In the genomic region with DNA sequence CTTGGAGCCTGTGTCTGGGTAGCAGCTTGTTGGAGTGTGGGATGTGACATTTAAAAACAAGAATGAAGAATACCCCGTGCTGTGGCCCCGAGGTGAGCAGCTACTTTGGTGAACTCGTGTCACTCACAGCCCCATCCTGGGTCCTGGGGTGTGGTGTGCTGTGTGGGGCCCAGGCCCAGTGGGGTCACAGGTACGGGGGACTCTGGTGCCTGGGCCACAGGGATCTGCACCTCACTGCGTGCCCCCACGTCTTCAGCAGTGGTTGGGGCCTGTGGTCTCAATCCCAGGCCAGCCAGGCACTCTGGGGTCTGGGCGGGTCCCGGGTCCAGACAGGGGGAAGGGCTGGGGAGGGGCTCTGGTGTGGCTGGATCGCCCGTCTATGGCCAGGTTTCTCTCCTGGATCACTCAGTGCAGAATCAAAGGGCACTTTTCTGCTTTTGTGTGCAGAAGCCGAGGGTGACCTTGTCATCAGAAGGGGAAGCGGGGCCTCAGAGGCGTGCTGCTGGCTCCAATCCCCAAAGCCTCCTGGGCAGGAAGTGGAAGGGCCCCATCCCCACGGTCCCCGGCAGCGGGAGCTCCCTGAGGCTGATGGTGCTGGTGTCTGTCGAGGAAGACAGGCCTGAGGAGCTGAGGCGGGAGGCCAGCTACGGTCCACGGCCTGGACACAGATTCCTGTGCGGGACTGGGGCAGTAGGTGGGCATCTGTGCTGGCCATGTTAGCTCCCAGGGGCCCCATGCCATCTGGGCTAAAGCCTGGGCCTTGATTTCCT, we compare ENCODE assay signal across 1 cellular context.
TF ChIP-seq lines count a peak whose summit lies in the region.

No MANE protein-coding gene starts in this region.

TF ChIP-seq in HepG2, 621 proteins besides CTCF, POLR2A, EP300 and RAD21 (continues in another document):
- TF ChIP-seq DR1 (CRISPR knock-in tag; IDR thresholded peaks at IDR 0.05) (peak; percentile 69; the same call in 1 of the 2 replicates), KDM5A (IDR thresholded peaks at IDR 0.05; ENCODE audit: borderline replicate concordance, low read length) (no peak), MAZ (IDR thresholded peaks at IDR 0.05; ENCODE audit: borderline replicate concordance, low read depth, low read length) (no peak; the same call in 1 of the 2 replicates), MAZ (CRISPR knock-in tag; IDR thresholded peaks at IDR 0.05; ENCODE audit: low read depth) (peak; percentile 74), AGO2 (optimal IDR thresholded peaks at IDR 0.05; ENCODE audit: low read depth, low read length) (peak; percentile 43), THYN1 (CRISPR knock-in tag; IDR thresholded peaks at IDR 0.05; ENCODE audit: borderline replicate concordance, low read depth) (no peak), ZNF441 (CRISPR knock-in tag; IDR thresholded peaks at IDR 0.05; ENCODE audit: borderline replicate concordance) (peak; percentile 59; the same call in 1 of the 2 replicates), NCOA5 (CRISPR knock-in tag; IDR thresholded peaks at IDR 0.05) (no peak), KLF12 (CRISPR knock-in tag; IDR thresholded peaks at IDR 0.05; ENCODE audit: borderline replicate concordance) (peak; percentile 76), ARNTL (CRISPR knock-in tag; IDR thresholded peaks at IDR 0.05) (peak; percentile 43; the same call in 1 of the 2 replicates), NRL (CRISPR knock-in tag; IDR thresholded peaks at IDR 0.05; ENCODE audit: borderline replicate concordance) (peak; percentile 91; the same call in 1 of the 2 replicates), ZIK1 (CRISPR knock-in tag; IDR thresholded peaks at IDR 0.05; ENCODE audit: borderline replicate concordance, low read depth) (0 out of 2 replicates have a peak, but pooled peaks have one; percentile 28), ZUFSP (CRISPR knock-in tag; IDR thresholded peaks at IDR 0.05; ENCODE audit: borderline replicate concordance) (no peak), ZNF619 (CRISPR knock-in tag; IDR thresholded peaks at IDR 0.05) (no peak), NFAT5 (CRISPR knock-in tag; IDR thresholded peaks at IDR 0.05) (no peak), MIER3 (CRISPR knock-in tag; IDR thresholded peaks at IDR 0.05; ENCODE audit: borderline replicate concordance) (peak; percentile 81; the same call in 1 of the 2 replicates), ZFP36L2 (CRISPR knock-in tag; IDR thresholded peaks at IDR 0.05) (no peak), DPF2 (CRISPR knock-in tag; IDR thresholded peaks at IDR 0.05; ENCODE audit: borderline replicate concordance, low read depth) (no peak), BORCS8-MEF2B (CRISPR knock-in tag; IDR thresholded peaks at IDR 0.05) (peak; percentile 92), AHR (CRISPR knock-in tag; IDR thresholded peaks at IDR 0.05) (0 out of 2 replicates have a peak, but pooled peaks have one; percentile 42), ZFP1 (CRISPR knock-in tag; IDR thresholded peaks at IDR 0.05) (0 out of 2 replicates have a peak, but pooled peaks have one; percentile 68), ZNF747 (CRISPR knock-in tag; IDR thresholded peaks at IDR 0.05; ENCODE audit: borderline replicate concordance) (peak; percentile 61; the same call in 1 of the 2 replicates), ZFP36L1 (CRISPR knock-in tag; IDR thresholded peaks at IDR 0.05) (peak; percentile 78; the same call in 1 of the 2 replicates), NFKB2 (CRISPR knock-in tag; IDR thresholded peaks at IDR 0.05; ENCODE audit: borderline replicate concordance) (peak; percentile 76), XRCC5 (optimal IDR thresholded peaks at IDR 0.05; ENCODE audit: low read length) (peak; percentile 80), THRA (CRISPR knock-in tag; IDR thresholded peaks at IDR 0.05; ENCODE audit: borderline replicate concordance) (peak; percentile 73; the same call in 1 of the 2 replicates), THAP7 (CRISPR knock-in tag; IDR thresholded peaks at IDR 0.05) (peak; percentile 82; the same call in 1 of the 2 replicates), PHF21A (CRISPR knock-in tag; IDR thresholded peaks at IDR 0.05) (peak; percentile 95), ZFY (CRISPR knock-in tag; IDR thresholded peaks at IDR 0.05) (peak; percentile 88), SNAI1 (CRISPR knock-in tag; IDR thresholded peaks at IDR 0.05; ENCODE audit: borderline replicate concordance) (peak; percentile 81; the same call in 1 of the 2 replicates), MXI1 (IDR thresholded peaks at IDR 0.05; ENCODE audit: borderline replicate concordance, low read depth, low read length) (peak; percentile 59; the same call in 1 of the 3 replicates), HDAC2 (CRISPR knock-in tag; IDR thresholded peaks at IDR 0.05) (peak; percentile 92), ISL2 (CRISPR knock-in tag; IDR thresholded peaks at IDR 0.05) (peak; percentile 33; the same call in 1 of the 2 replicates), ZNF143 (CRISPR knock-in tag; IDR thresholded peaks at IDR 0.05) (peak; percentile 72; the same call in 1 of the 2 replicates), BCL6 (CRISPR knock-in tag; IDR thresholded peaks at IDR 0.05) (peak; percentile 79)
- TF ChIP-seq, protein P1, sequence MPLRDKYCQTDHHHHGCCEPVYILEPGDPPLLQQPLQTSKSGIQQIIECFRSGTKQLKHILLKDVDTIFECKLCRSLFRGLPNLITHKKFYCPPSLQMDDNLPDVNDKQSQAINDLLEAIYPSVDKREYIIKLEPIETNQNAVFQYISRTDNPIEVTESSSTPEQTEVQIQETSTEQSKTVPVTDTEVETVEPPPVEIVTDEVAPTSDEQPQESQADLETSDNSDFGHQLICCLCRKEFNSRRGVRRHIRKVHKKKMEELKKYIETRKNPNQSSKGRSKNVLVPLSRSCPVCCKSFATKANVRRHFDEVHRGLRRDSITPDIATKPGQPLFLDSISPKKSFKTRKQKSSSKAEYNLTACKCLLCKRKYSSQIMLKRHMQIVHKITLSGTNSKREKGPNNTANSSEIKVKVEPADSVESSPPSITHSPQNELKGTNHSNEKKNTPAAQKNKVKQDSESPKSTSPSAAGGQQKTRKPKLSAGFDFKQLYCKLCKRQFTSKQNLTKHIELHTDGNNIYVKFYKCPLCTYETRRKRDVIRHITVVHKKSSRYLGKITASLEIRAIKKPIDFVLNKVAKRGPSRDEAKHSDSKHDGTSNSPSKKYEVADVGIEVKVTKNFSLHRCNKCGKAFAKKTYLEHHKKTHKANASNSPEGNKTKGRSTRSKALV (CRISPR knock-in tag; IDR thresholded peaks at IDR 0.05): peak; percentile 72
- TF ChIP-seq, protein P2, sequence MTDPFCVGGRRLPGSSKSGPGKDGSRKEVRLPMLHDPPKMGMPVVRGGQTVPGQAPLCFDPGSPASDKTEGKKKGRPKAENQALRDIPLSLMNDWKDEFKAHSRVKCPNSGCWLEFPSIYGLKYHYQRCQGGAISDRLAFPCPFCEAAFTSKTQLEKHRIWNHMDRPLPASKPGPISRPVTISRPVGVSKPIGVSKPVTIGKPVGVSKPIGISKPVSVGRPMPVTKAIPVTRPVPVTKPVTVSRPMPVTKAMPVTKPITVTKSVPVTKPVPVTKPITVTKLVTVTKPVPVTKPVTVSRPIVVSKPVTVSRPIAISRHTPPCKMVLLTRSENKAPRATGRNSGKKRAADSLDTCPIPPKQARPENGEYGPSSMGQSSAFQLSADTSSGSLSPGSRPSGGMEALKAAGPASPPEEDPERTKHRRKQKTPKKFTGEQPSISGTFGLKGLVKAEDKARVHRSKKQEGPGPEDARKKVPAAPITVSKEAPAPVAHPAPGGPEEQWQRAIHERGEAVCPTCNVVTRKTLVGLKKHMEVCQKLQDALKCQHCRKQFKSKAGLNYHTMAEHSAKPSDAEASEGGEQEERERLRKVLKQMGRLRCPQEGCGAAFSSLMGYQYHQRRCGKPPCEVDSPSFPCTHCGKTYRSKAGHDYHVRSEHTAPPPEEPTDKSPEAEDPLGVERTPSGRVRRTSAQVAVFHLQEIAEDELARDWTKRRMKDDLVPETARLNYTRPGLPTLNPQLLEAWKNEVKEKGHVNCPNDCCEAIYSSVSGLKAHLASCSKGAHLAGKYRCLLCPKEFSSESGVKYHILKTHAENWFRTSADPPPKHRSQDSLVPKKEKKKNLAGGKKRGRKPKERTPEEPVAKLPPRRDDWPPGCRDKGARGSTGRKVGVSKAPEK (CRISPR knock-in tag; IDR thresholded peaks at IDR 0.05; ENCODE audit: borderline replicate concordance): peak; percentile 74; the same call in 1 of the 2 replicates
- TF ChIP-seq, protein P3, sequence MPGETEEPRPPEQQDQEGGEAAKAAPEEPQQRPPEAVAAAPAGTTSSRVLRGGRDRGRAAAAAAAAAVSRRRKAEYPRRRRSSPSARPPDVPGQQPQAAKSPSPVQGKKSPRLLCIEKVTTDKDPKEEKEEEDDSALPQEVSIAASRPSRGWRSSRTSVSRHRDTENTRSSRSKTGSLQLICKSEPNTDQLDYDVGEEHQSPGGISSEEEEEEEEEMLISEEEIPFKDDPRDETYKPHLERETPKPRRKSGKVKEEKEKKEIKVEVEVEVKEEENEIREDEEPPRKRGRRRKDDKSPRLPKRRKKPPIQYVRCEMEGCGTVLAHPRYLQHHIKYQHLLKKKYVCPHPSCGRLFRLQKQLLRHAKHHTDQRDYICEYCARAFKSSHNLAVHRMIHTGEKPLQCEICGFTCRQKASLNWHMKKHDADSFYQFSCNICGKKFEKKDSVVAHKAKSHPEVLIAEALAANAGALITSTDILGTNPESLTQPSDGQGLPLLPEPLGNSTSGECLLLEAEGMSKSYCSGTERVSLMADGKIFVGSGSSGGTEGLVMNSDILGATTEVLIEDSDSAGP (CRISPR knock-in tag; IDR thresholded peaks at IDR 0.05; ENCODE audit: borderline replicate concordance): peak; percentile 86
- TF ChIP-seq, protein P4, sequence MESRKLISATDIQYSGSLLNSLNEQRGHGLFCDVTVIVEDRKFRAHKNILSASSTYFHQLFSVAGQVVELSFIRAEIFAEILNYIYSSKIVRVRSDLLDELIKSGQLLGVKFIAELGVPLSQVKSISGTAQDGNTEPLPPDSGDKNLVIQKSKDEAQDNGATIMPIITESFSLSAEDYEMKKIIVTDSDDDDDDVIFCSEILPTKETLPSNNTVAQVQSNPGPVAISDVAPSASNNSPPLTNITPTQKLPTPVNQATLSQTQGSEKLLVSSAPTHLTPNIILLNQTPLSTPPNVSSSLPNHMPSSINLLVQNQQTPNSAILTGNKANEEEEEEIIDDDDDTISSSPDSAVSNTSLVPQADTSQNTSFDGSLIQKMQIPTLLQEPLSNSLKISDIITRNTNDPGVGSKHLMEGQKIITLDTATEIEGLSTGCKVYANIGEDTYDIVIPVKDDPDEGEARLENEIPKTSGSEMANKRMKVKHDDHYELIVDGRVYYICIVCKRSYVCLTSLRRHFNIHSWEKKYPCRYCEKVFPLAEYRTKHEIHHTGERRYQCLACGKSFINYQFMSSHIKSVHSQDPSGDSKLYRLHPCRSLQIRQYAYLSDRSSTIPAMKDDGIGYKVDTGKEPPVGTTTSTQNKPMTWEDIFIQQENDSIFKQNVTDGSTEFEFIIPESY (CRISPR knock-in tag; IDR thresholded peaks at IDR 0.05): peak; percentile 74; the same call in 1 of the 2 replicates
